Comparison of ENCODE assay signal across 8 cellular contexts in genomic region chr7:32905175-32905662, GRCh38. TPM values are rescaled to one million over a fixed set of nuclear protein-coding genes. Genes with fewer than 3 reads are reported as not detected.
A peak's percentile ranks its signal among the peaks of the same experiment; 100 is the strongest.
DNase-seq lines count a peak whose midpoint lies in the region; ATAC-seq, FAIRE-seq and TF ChIP-seq lines count a peak whose summit lies in the region.

No MANE protein-coding gene starts in this region.

- dilution Hi-C loops in IMR-90 (cut with HindIII; ENCODE audit: low sequenced_read_pairs, unreplicated experiment) = no loop called here

- no peak overlapping the region for H3K56ac ChIP-seq in IMR-90 (ENCODE audit: extremely low read depth, insufficient read depth, low read length)

- H3K27me3 ChIP-seq in IMR-90 (ENCODE audit: control insufficient read depth, insufficient read depth, low read length) (no peaks in the 10 kb centered on the region), bronchial epithelial cell (ENCODE audit: control insufficient read depth, insufficient read depth, low read length) (no peaks in the 10 kb centered on the region), kidney epithelial cell (ENCODE audit: control insufficient read depth, insufficient read depth, low read length) (no peaks in the 10 kb centered on the region)

- no peak overlapping the region for H2BK20ac ChIP-seq in IMR-90 (ENCODE audit: low read depth, low read length)

- CTCF ChIA-PET in IMR-90 (lab: Yijun Ruan, JAX) (no interaction called here), activated B cell treated with CpG ODN at 0.5 μM for 24 hours (lab: Charles Lee) (no interaction called here)

- peak overlapping the region; percentile 69 for H3K27ac Mint-ChIP-seq in activated B cell treated with CpG ODN at 0.5 μM for 24 hours

- H4K8ac ChIP-seq in IMR-90 (ENCODE audit: low read depth in 2 of 2, low read length in 2 of 2) = no peak overlapping the region

- DNase-seq in IMR-90 = peak; percentile 66
- DNase-seq in activated B cell treated with CpG ODN at 0.5 μM for 24 hours = no peak
- peak; percentile 20 for DNase-seq in bronchial epithelial cell (ENCODE audit: low read depth)
- DNase-seq in kidney epithelial cell (ENCODE audit: low read depth) = no peak
- DNase-seq in stimulated activated CD4-positive, alpha-beta T cell treated with anti-CD3 and anti-CD28 coated beads, Interleukin-2, amount 100 ng/mL, for 24 hours = peak; percentile 66 to 70
- no peak for DNase-seq in SW480 (ENCODE audit: low spot score)

- H3K18ac ChIP-seq in IMR-90 (ENCODE audit: low read depth, low read length) = no peak overlapping the region

- H2AFZ ChIP-seq in IMR-90 (replicated peaks; ENCODE audit: low read length, poor library complexity) = no peak overlapping the region

- no peak overlapping the region for H2BK120ac ChIP-seq in IMR-90 (ENCODE audit: low read depth, low read length)

- H3K9me3 Mint-ChIP-seq in activated B cell treated with CpG ODN at 0.5 μM for 24 hours = no peaks in the 10 kb centered on the region

- TF ChIP-seq RAD21 in IMR-90 (IDR thresholded peaks at IDR 0.05; ENCODE audit: low read length) = no peak

- ATAC-seq in GM18498 (IDR thresholded peaks at IDR 0.05; ENCODE audit: unreplicated experiment) (peak; percentile 80), IMR-90 (ENCODE audit: low read depth) (peak; percentile 95), activated B cell treated with CpG ODN at 0.5 μM for 24 hours (ENCODE audit: low read depth) (peak; percentile 85), HG03457 (IDR thresholded peaks at IDR 0.05; ENCODE audit: unreplicated experiment) (no peak)

- TF ChIP-seq CTCF in IMR-90 (conservative IDR thresholded peaks at IDR 0.05; ENCODE audit: low read depth, low read length) (no peak), activated B cell treated with CpG ODN at 0.5 μM for 24 hours (IDR thresholded peaks at IDR 0.05) (no peak), bronchial epithelial cell (IDR thresholded peaks at IDR 0.05; ENCODE audit: insufficient read depth, low read length, severe bottlenecking) (no peak), kidney epithelial cell (IDR thresholded peaks at IDR 0.05; ENCODE audit: insufficient read depth, low read length, poor library complexity, severe bottlenecking) (no peak)

- no peak overlapping the region for H3K27ac ChIP-seq in IMR-90 (ENCODE audit: insufficient read depth, low read length)

- H3K9ac ChIP-seq in IMR-90 (ENCODE audit: low read depth, low read length) = no peak overlapping the region

- H3K4me3 ChIP-seq in IMR-90 (ENCODE audit: insufficient read depth, low read depth, low read length) = peak overlapping the region; percentile 13; the same call in 1 of the 2 replicates
- no peak overlapping the region for H3K4me3 ChIP-seq in bronchial epithelial cell (ENCODE audit: low read depth, low read length)
- peak overlapping the region; percentile 20 for H3K4me3 ChIP-seq in kidney epithelial cell (ENCODE audit: low read depth, low read length)

- in situ Hi-C loops in IMR-90 (cut with MboI; ENCODE audit: low sequenced_read_pairs) = no loop called here

- no peaks in the 10 kb centered on the region for H3K9me3 ChIP-seq in IMR-90 (ENCODE audit: control insufficient read depth, insufficient read depth, low read length)

- H3K79me1 ChIP-seq in IMR-90 (ENCODE audit: low read depth in 1 of 2, low read length in 2 of 2) = no peaks in the 10 kb centered on the region

- no peak overlapping the region for H4K91ac ChIP-seq in IMR-90 (ENCODE audit: insufficient read depth, low read depth, low read length)

- intact Hi-C loops in IMR-90 (cut with micrococcal nuclease) (no loop called here), activated B cell treated with CpG ODN at 0.5 μM for 24 hours (cut with micrococcal nuclease) (loop anchor here (1.0 to 5.0 kb wide), 2 partner anchors 13 to 37 kb away; no protein-coding TSS in a partner anchor)

- H4K20me1 ChIP-seq in IMR-90 (ENCODE audit: insufficient read depth, low read length) = no peaks in the 10 kb centered on the region

- no peak overlapping the region for H2BK5ac ChIP-seq in IMR-90 (ENCODE audit: low read depth, low read length, poor library complexity, severe bottlenecking)

- no peaks in the 10 kb centered on the region for H3K4me1 ChIP-seq in IMR-90 (ENCODE audit: control insufficient read depth, insufficient read depth, low read length)

- H3K9me1 ChIP-seq in IMR-90 (ENCODE audit: insufficient read depth, low read length) = no peaks in the 10 kb centered on the region

- no peak overlapping the region for H3K4ac ChIP-seq in IMR-90 (ENCODE audit: low read depth, low read length)

- no peak overlapping the region for H2AK5ac ChIP-seq in IMR-90 (ENCODE audit: low read depth, low read length)

- peak overlapping the region; percentile 34 for H3K4me2 ChIP-seq in IMR-90 (ENCODE audit: low read depth, low read length)

- H3K23ac ChIP-seq in IMR-90 (ENCODE audit: low read depth, low read length) = no peak overlapping the region

- no TSS peak for BruUV-seq in IMR-90 (replicated peaks; lab: Mats Ljungman, UMichigan)

- H3K36me3 ChIP-seq in IMR-90 (ENCODE audit: control insufficient read depth, insufficient read depth, low read length) (no peaks in the 10 kb centered on the region), bronchial epithelial cell (ENCODE audit: control insufficient read depth, insufficient read depth, low read length) (no peaks in the 10 kb centered on the region), kidney epithelial cell (ENCODE audit: control insufficient read depth, insufficient read depth, low read length) (no peaks in the 10 kb centered on the region)

- POLR2A ChIA-PET in IMR-90 (lab: Charles Lee; ENCODE audit: unreplicated experiment) = no interaction called here
- POLR2A ChIA-PET in activated B cell treated with CpG ODN at 0.5 μM for 24 hours (lab: Charles Lee) = interaction anchor here (0.7 to 5.0 kb wide), 3 partner anchors 13 to 35 kb away, joined by 3 to 30 read pairs (median 8); partner anchors contain the start of gene KBTBD2

- peak overlapping the region; percentile 73 for H3K4me3 Mint-ChIP-seq in activated B cell treated with CpG ODN at 0.5 μM for 24 hours

- H3K4me1 Mint-ChIP-seq in activated B cell treated with CpG ODN at 0.5 μM for 24 hours = peaks cover 7% of the 10 kb centered on the region

- H3K14ac ChIP-seq in IMR-90 (replicated peaks; ENCODE audit: low read depth, low read length) = no peak overlapping the region

- H3K27me3 Mint-ChIP-seq in activated B cell treated with CpG ODN at 0.5 μM for 24 hours = no peaks in the 10 kb centered on the region

- H2AK9ac ChIP-seq in IMR-90 (replicated peaks; ENCODE audit: low read depth, low read length, poor library complexity) = no peak overlapping the region

- no peak overlapping the region for H4K5ac ChIP-seq in IMR-90 (ENCODE audit: low read depth, low read length)

- TF ChIP-seq POLR2A in IMR-90 (IDR thresholded peaks at IDR 0.05; ENCODE audit: low read depth, low read length) = no peak

- no peaks in the 10 kb centered on the region for H3K36me3 Mint-ChIP-seq in activated B cell treated with CpG ODN at 0.5 μM for 24 hours (ENCODE audit: low read depth)

- no peak overlapping the region for H2BK15ac ChIP-seq in IMR-90 (ENCODE audit: low read depth, low read length)

- 31% methylated on average over 3 of the region's 12 CpGs; no CpG with 5 or more reads in 1 of the 2 experiments for WGBS in IMR-90 (ENCODE audit: extremely low coverage in 2 of 2, insufficient read length in 1 of 2), 2 experiments

- FAIRE-seq in bronchial epithelial cell (lab: Jason Lieb, UNC) = no peak

TF ChIP-seq in IMR-90, 13 proteins besides CTCF, POLR2A, EP300 and RAD21:
- TF ChIP-seq SMC3 (IDR thresholded peaks at IDR 0.05; ENCODE audit: low read depth, low read length) (no peak), CEBPB (IDR thresholded peaks at IDR 0.05; ENCODE audit: low read depth, low read length) (no peak), BHLHE40 (IDR thresholded peaks at IDR 0.05; ENCODE audit: low read depth, low read length) (no peak), MXI1 (IDR thresholded peaks at IDR 0.05; ENCODE audit: borderline replicate concordance, low read depth, low read length) (peak; percentile 60; the same call in 1 of the 2 replicates), CHD1 (IDR thresholded peaks at IDR 0.05; ENCODE audit: low read depth, low read length) (no peak)
TF ChIP-seq in IMR-90: peak in this region for 1.

RNA-seq across cellular contexts. Expression of gene KBTBD2, which starts 13.7 kb away (rescaled TPM):
- total RNA-seq in IMR-90 (2012; rRNA removed) (32.3 and 41.7 TPM in 2 replicates), activated B cell treated with CpG ODN at 0.5 μM for 24 hours (35.2 and 39.7 TPM in 2 replicates), bronchial epithelial cell (26.6 and 47.7 TPM in 2 replicates), kidney epithelial cell (29.3 and 35.0 TPM in 2 replicates)
- 11.0 and 13.2 TPM in 2 replicates for polyA plus RNA-seq in IMR-90 (2012; rRNA removed)
- polyA plus RNA-seq in IMR-90 (2012; cell fraction: cytosol; rRNA removed) = 2.9 and 3.3 TPM in 2 replicates
- polyA plus RNA-seq in IMR-90 (2012; cell fraction: nucleus; rRNA removed; ENCODE audit: low replicate concordance) = 5.7 and 31.2 TPM in 2 replicates

RNA-seq across cellular contexts. Expression of gene FKBP9, which starts 52.0 kb away (rescaled TPM):
- 146 and 191 TPM in 2 replicates for total RNA-seq in IMR-90 (2012; rRNA removed)
- 99.0 and 126 TPM in 2 replicates for polyA plus RNA-seq in IMR-90 (2012; rRNA removed)
- polyA plus RNA-seq in IMR-90 (2012; cell fraction: cytosol; rRNA removed) = 82.9 and 154 TPM in 2 replicates
- polyA plus RNA-seq in IMR-90 (2012; cell fraction: nucleus; rRNA removed; ENCODE audit: low replicate concordance) = 58.8 and 68.7 TPM in 2 replicates
- 0.51 and 0.69 TPM in 2 replicates for total RNA-seq in activated B cell treated with CpG ODN at 0.5 μM for 24 hours
- total RNA-seq in bronchial epithelial cell = 468 and 571 TPM in 2 replicates
- total RNA-seq in kidney epithelial cell = 107 TPM in 2 replicates

Comparison
In these comparisons a context has a peak if more than half of its experiments do, and no peak if none do; other contexts are left out.
1. DNase-seq: peak in IMR-90 (single experiment), bronchial epithelial cell (single experiment) and stimulated activated CD4-positive, alpha-beta T cell treated with anti-CD3 and anti-CD28 coated beads, Interleukin-2, amount 100 ng/mL, for 24 hours (2 of 2); none in activated B cell treated with CpG ODN at 0.5 μM for 24 hours (single experiment), kidney epithelial cell (single experiment) and SW480 (single experiment).
2. RNA of gene FKBP9, which starts 52.0 kb away (total RNA-seq): 468 to 571 TPM in bronchial epithelial cell, 146 to 191 TPM in IMR-90 and 107 TPM in kidney epithelial cell; 0.51 to 0.69 TPM in activated B cell treated with CpG ODN at 0.5 μM for 24 hours; every median in the first group is over 10 times any median in the second.